ENCODE assay signal across 9 cellular contexts in genomic region chr1:158121604-158122254, GRCh38. TPM values are rescaled to one million over a fixed set of nuclear protein-coding genes. Genes with fewer than 3 reads are reported as not detected.
A peak's percentile ranks its signal among the peaks of the same experiment; 100 is the strongest.
DNase-seq lines count a peak whose midpoint lies in the region; ATAC-seq and TF ChIP-seq lines count a peak whose summit lies in the region.
"Had no signal": no experiment of that assay in that cellular context is flagged by ENCODE, and none has a peak within 500 bp of the region (broad histone marks: within the 10 kb centered on the region; RNA-seq: fewer than 3 reads in every experiment).

No MANE protein-coding gene starts in this region.

- CTCF ChIA-PET in PC-3 (lab: Charles Lee): interaction anchor here (0.8 to 3.3 kb wide), 13 partner anchors 24 to 616 kb away, joined by 3 to 45 read pairs (median 6); partner anchors contain the start of gene KIRREL1

- H3K36me3 ChIP-seq in GM23338 (ENCODE audit: insufficient read depth) (no peaks in the 10 kb centered on the region), PC-3 (ENCODE audit: low read depth, low read length) (no peaks in the 10 kb centered on the region)

- DNase-seq in Caki2 (ENCODE audit: low read depth) (peak; percentile 46), GM23338 (ENCODE audit: low spot score) (peak; percentile 88), PC-3 (peak; percentile 83), dermis blood vessel endothelial cell (peak; percentile 72), osteocyte (ENCODE audit: extremely low spot score, unreplicated experiment) (no peak), cerebellar nuclear complex (lab: John Stamatoyannopoulos, UW) (no peak)
- DNase-seq: left cardiac atrium had no signal

- H3K9me2 ChIP-seq in GM23338 (ENCODE audit: insufficient read depth) (no peaks in the 10 kb centered on the region), PC-3 (replicated peaks; ENCODE audit: low read length) (no peaks in the 10 kb centered on the region)

- no peaks in the 10 kb centered on the region for H3K79me2 ChIP-seq in GM23338 (replicated peaks; ENCODE audit: insufficient read depth)
- no peaks in the 10 kb centered on the region for H3K79me2 ChIP-seq in PC-3 (ENCODE audit: low read length)

- intact Hi-C loops in PC-3 (cut with micrococcal nuclease): loop anchor here (1.0 to 10.0 kb wide), 4 partner anchors 129 to 957 kb away; no protein-coding TSS in a partner anchor

- H3K36me3 Mint-ChIP-seq in GM23338 (ENCODE audit: low read depth) (peaks cover 3% of the 10 kb centered on the region; the same call in 1 of the 3 replicates), osteocyte (ENCODE audit: unreplicated experiment) (no peaks in the 10 kb centered on the region)

- no peaks in the 10 kb centered on the region for H3K9me3 ChIP-seq in PC-3 (ENCODE audit: low read length)

- H4K20me1 ChIP-seq in GM23338 (replicated peaks; ENCODE audit: insufficient read depth): no peaks in the 10 kb centered on the region
- H4K20me1 ChIP-seq in PC-3 (ENCODE audit: low read length): 0 out of 2 replicates have a peak, but pooled peaks cover 3% of the 10 kb centered on the region

- H3K27ac Mint-ChIP-seq in GM23338: no peak overlapping the region
- H3K27ac Mint-ChIP-seq in osteocyte (ENCODE audit: unreplicated experiment): no peak overlapping the region

- BruUV-seq in PC-3 (replicated peaks; lab: Mats Ljungman, UMichigan): no TSS peak

- no peak overlapping the region for H3K4me3 Mint-ChIP-seq in GM23338
- H3K4me3 Mint-ChIP-seq in osteocyte (ENCODE audit: unreplicated experiment): no peak overlapping the region

- H3K27ac ChIP-seq in GM23338 (ENCODE audit: low read depth): no peak overlapping the region
- H3K27ac ChIP-seq in PC-3 (ENCODE audit: low read length): no peak overlapping the region

- no peak overlapping the region for H3K4me3 ChIP-seq in GM23338
- H3K4me3 ChIP-seq in PC-3 (ENCODE audit: low read length): no peak overlapping the region

- peak; percentile 97 for TF ChIP-seq CTCF in GM23338 (conservative IDR thresholded peaks at IDR 0.05; ENCODE audit: low read depth in 2 of 2)
- TF ChIP-seq CTCF in PC-3 (conservative IDR thresholded peaks at IDR 0.05; ENCODE audit: low read depth, low read length): peak; percentile 97
- TF ChIP-seq CTCF in osteocyte (IDR thresholded peaks at IDR 0.05): peak; percentile 64

- H3K9me3 Mint-ChIP-seq in GM23338 (peaks cover 3% of the 10 kb centered on the region; the same call in 2 of the 3 replicates), osteocyte (ENCODE audit: unreplicated experiment) (no peaks in the 10 kb centered on the region)

- H3K4me1 ChIP-seq in GM23338 (ENCODE audit: insufficient read depth): peaks cover 24% of the 10 kb centered on the region
- no peaks in the 10 kb centered on the region for H3K4me1 ChIP-seq in PC-3 (ENCODE audit: insufficient read depth, low read length)

- H3K27me3 Mint-ChIP-seq in GM23338 (ENCODE audit: insufficient read depth, low read depth, poor library complexity) (peaks cover 9% of the 10 kb centered on the region), osteocyte (ENCODE audit: unreplicated experiment) (peaks cover 65% of the 10 kb centered on the region)

- H3F3A ChIP-seq in GM23338 (replicated peaks; ENCODE audit: low read depth): peaks cover 5% of the 10 kb centered on the region; the same call in 1 of the 2 replicates
- no peaks in the 10 kb centered on the region for H3F3A ChIP-seq in PC-3 (ENCODE audit: low read length, unreplicated experiment)

- in situ Hi-C loops in Caki2 (cut with HindIII; ENCODE audit: low pct_unique_long_range_greater_than_20kb, low sequenced_read_pairs): loop anchor here (10.0 kb wide), 1 partner anchor 157 kb away; no protein-coding TSS in a partner anchor

- peaks cover 54% of the 10 kb centered on the region for H3K4me1 Mint-ChIP-seq in GM23338
- peaks cover 12% of the 10 kb centered on the region for H3K4me1 Mint-ChIP-seq in osteocyte (ENCODE audit: unreplicated experiment)

- POLR2A ChIA-PET in PC-3 (lab: Charles Lee; ENCODE audit: unreplicated experiment): no interaction called here

- no peak overlapping the region for H3K4me2 ChIP-seq in GM23338
- no peak overlapping the region for H3K4me2 ChIP-seq in PC-3 (ENCODE audit: low read length)

- no peak overlapping the region for H3K9ac ChIP-seq in PC-3 (ENCODE audit: low read length)

- ATAC-seq in GM23338: peak; percentile 59
- peak; percentile 67 for ATAC-seq in PC-3
- ATAC-seq in GM19351 (IDR thresholded peaks at IDR 0.05; ENCODE audit: unreplicated experiment): no peak
- ATAC-seq in HG03571 (IDR thresholded peaks at IDR 0.05; ENCODE audit: unreplicated experiment): no peak

- H2AFZ ChIP-seq in GM23338 (no peak overlapping the region), PC-3 (ENCODE audit: low read length) (no peak overlapping the region)

- no peaks in the 10 kb centered on the region for H3K27me3 ChIP-seq in GM23338 (ENCODE audit: insufficient read depth)
- H3K27me3 ChIP-seq in PC-3 (ENCODE audit: low read length): peaks cover 38% of the 10 kb centered on the region

TF ChIP-seq in GM23338, 12 proteins besides CTCF, POLR2A, EP300 and RAD21 (continues in another document):
- TF ChIP-seq ZNF331 (CRISPR knock-in tag; IDR thresholded peaks at IDR 0.05; ENCODE audit: low read depth) (no peak), ETS1 (IDR thresholded peaks at IDR 0.05) (no peak), POLR2AphosphoS5 (IDR thresholded peaks at IDR 0.05; ENCODE audit: low read depth) (no peak), NANOG (IDR thresholded peaks at IDR 0.05; ENCODE audit: borderline replicate concordance) (no peak), CREB1 (CRISPR knock-in tag; IDR thresholded peaks at IDR 0.05; ENCODE audit: low read depth) (no peak), STAT1 (IDR thresholded peaks at IDR 0.05; ENCODE audit: unreplicated experiment) (no peak), ZNF114 (CRISPR knock-in tag; IDR thresholded peaks at IDR 0.05) (no peak), EZH2 (IDR thresholded peaks at IDR 0.05; ENCODE audit: low read depth, unreplicated experiment) (no peak)

RNA-seq across cellular contexts. Expression of gene CD1D, which starts 59.0 kb away (rescaled TPM):
- 0.06 and 0.07 TPM in 2 replicates for total RNA-seq in Caki2 (2014; rRNA removed; shearing (Covaris generic); ENCODE audit: low replicate concordance)
- total RNA-seq in GM23338 (2014; rRNA removed; shearing (Covaris generic)): 1.3 and 2.7 TPM in 2 replicates
- 1.5 and 1.7 TPM in 2 replicates for polyA plus RNA-seq in GM23338 (2016; fragmentation: Nextera tagmentation; extraction: Ambion mirVana)
- total RNA-seq in PC-3 (2014; rRNA removed) (not detected in 2 replicates), dermis blood vessel endothelial cell (not detected in 2 replicates), osteocyte (not detected in 2 replicates)

Comparison
In these comparisons a context has a peak if more than half of its experiments do, and no peak if none do; other contexts are left out.
1. DNase-seq: peak in Caki2 (single experiment), GM23338 (single experiment), PC-3 (single experiment) and dermis blood vessel endothelial cell (single experiment); none in osteocyte (single experiment) and cerebellar nuclear complex (0 of 2).
2. ATAC-seq: peak in GM23338 (single experiment) and PC-3 (single experiment); none in GM19351 (single experiment) and HG03571 (single experiment).
3. Peak in every context shown above with its lines, with median percentiles within 50 percentile points of each other: CTCF ChIP-seq.